8 cellular contexts compared by ENCODE assay signal in the genomic region with DNA sequence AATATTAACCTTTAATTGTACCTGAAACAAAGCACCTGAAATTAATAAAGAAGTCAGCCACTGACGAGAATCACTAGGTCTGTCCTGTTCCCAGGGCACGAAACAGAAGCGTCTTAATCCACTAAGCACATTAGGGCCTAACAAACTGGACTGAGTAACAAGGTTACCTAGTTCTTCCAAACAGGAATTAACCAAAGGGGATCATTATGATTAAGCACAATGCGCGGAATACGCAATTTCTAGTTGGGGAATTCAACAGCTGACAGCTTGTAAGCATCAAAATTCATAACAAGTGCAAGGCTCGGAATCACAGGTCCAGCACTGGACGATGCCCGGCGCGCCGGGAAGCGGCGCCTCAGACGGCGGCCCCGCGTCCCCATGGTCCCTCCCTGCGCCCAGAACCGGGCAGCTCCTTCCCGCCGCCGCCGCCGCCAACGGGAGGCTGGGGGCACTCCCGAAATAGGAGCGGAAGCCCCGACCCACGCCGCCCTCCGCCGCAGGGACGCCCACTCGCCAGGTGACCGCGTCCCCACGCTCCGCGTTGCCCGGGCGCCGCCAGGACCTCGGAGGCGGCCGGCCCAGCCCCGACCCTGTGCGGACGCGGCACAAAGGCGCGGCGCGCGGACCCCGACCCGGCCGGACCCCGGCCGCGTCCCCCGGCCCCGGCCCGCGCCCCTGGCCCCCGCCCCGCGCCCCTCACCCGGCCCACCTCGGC. TPM values are rescaled to one million over a fixed set of nuclear protein-coding genes. Genes with fewer than 3 reads are reported as not detected.
A peak's percentile ranks its signal among the peaks of the same experiment; 100 is the strongest.
DNase-seq lines count a peak whose midpoint lies in the region; ATAC-seq and TF ChIP-seq lines count a peak whose summit lies in the region.

No MANE protein-coding gene starts in this region.

- peak overlapping the region; percentile 87 for H3K27ac Mint-ChIP-seq in T-helper 17 cell

- H3K36me3 Mint-ChIP-seq in T-helper 17 cell (ENCODE audit: low read depth) = peaks cover 4% of the 10 kb centered on the region

- H3K36me3 ChIP-seq in esophagus muscularis mucosa (peaks cover 0 to 12% (median 6%) of the 10 kb centered on the region in 4 donors), neutrophil (peaks cover 8% of the 10 kb centered on the region)

- no peak for TF ChIP-seq POLR2A in GM18505 (IDR thresholded peaks at IDR 0.05; ENCODE audit: borderline replicate concordance, extremely low read depth, insufficient read depth, insufficient read length)
- no peak for TF ChIP-seq POLR2A in esophagus muscularis mucosa (IDR thresholded peaks at IDR 0.05; ENCODE audit: low read depth)

- DNase-seq in AG04449 (ENCODE audit: low read depth, low spot score) (no peak), T-helper 17 cell (no peak), esophagus muscularis mucosa (ENCODE audit: extremely low spot score) (no peak), activated gamma-delta T cell treated with Interleukin-2 at 50 U/mL for 16 hours (no peak)

- H3K27ac ChIP-seq in esophagus muscularis mucosa (replicated peaks in 1 of 4) (peak overlapping the region; percentile 70 to 82 (median 72)), neutrophil (peak overlapping the region; percentile 58)

- POLR2A ChIA-PET in AG04449 (lab: Yijun Ruan, JAX) = no interaction called here

- intact Hi-C loops in esophagus muscularis mucosa (cut with DNase I) = loop anchor here (2.0 kb wide), 1 partner anchor 54 kb away; the partner anchor contains the start of gene UBAC1

- ATAC-seq in GM18505 (IDR thresholded peaks at IDR 0.05; ENCODE audit: unreplicated experiment) (peak; percentile 19), HG03175 (IDR thresholded peaks at IDR 0.05; ENCODE audit: unreplicated experiment) (peak; percentile 12), T-helper 17 cell (no peak), HG03469 (IDR thresholded peaks at IDR 0.05; ENCODE audit: unreplicated experiment) (no peak)

- TF ChIP-seq EP300 in esophagus muscularis mucosa (IDR thresholded peaks at IDR 0.05) = no peak

- CTCF ChIA-PET in AG04449 (lab: Yijun Ruan, JAX) = no interaction called here

- H3K27me3 Mint-ChIP-seq in T-helper 17 cell = no peaks in the 10 kb centered on the region

- 2% methylated on average over 8 of the region's 70 CpGs for WGBS in esophagus muscularis mucosa

- peaks cover 45% of the 10 kb centered on the region for H3K4me1 Mint-ChIP-seq in T-helper 17 cell

- peak overlapping the region; percentile 60 for H3K4me3 ChIP-seq in AG04449 (ENCODE audit: low read depth, low read length)
- H3K4me3 ChIP-seq in esophagus muscularis mucosa = peak overlapping the region; percentile 83 to 93 (median 92)
- peak overlapping the region; percentile 59 to 69 for H3K4me3 ChIP-seq in neutrophil (ENCODE audit: low read depth in 1 of 2, low read length in 1 of 2)

- H3K4me3 Mint-ChIP-seq in T-helper 17 cell = peak overlapping the region; percentile 92

- H3K4me1 ChIP-seq in esophagus muscularis mucosa (peaks cover 41 to 64% (median 48%) of the 10 kb centered on the region in 4 donors), neutrophil (ENCODE audit: control insufficient read depth in 1 of 2, insufficient read depth in 1 of 2, low read depth in 1 of 2, low read length in 1 of 2) (peaks cover 23 to 24% of the 10 kb centered on the region in 2 experiments)

- H3K9me3 ChIP-seq in T-helper 17 cell (ENCODE audit: control insufficient read depth, low read length, poor library complexity, severe bottlenecking) (no peaks in the 10 kb centered on the region), esophagus muscularis mucosa (no peaks in the 10 kb centered on the region), neutrophil (no peaks in the 10 kb centered on the region)

- no peaks in the 10 kb centered on the region for H3K27me3 ChIP-seq in esophagus muscularis mucosa
- peaks cover 9% of the 10 kb centered on the region for H3K27me3 ChIP-seq in neutrophil

- no peak for TF ChIP-seq CTCF in AG04449 (IDR thresholded peaks at IDR 0.05; ENCODE audit: insufficient read depth, low read length, missing control alignments)
- TF ChIP-seq CTCF in esophagus muscularis mucosa (IDR thresholded peaks at IDR 0.05) = no peak
- no peak for TF ChIP-seq CTCF in neutrophil (IDR thresholded peaks at IDR 0.05)

RNA-seq across cellular contexts. Expression of gene CAMSAP1, which starts 0.9 kb away (rescaled TPM):
- total RNA-seq in T-helper 17 cell (10 to 100 TPM; 32.6 to 39.3 TPM), esophagus muscularis mucosa (10 to 100 TPM; 21.0 to 52.7 (median 30.5) TPM)

RNA-seq across cellular contexts. Expression of gene UBAC1, which starts 54.7 kb away (rescaled TPM):
- total RNA-seq in T-helper 17 cell (10 to 100 TPM; 23.2 to 23.7 TPM), esophagus muscularis mucosa (10 to 100 TPM; 61.6 to 77.2 (median 67.3) TPM)

Comparison
In these comparisons a context has a peak if more than half of its experiments do, and no peak if none do; other contexts are left out.
1. ATAC-seq: peak in GM18505 (single experiment) and HG03175 (single experiment); none in T-helper 17 cell (single experiment) and HG03469 (single experiment).
2. Peak in every context shown above with its lines, with median percentiles within 50 percentile points of each other: H3K4me3 ChIP-seq.